ENCODE assay signal across 7 cellular contexts in the genomic region with DNA sequence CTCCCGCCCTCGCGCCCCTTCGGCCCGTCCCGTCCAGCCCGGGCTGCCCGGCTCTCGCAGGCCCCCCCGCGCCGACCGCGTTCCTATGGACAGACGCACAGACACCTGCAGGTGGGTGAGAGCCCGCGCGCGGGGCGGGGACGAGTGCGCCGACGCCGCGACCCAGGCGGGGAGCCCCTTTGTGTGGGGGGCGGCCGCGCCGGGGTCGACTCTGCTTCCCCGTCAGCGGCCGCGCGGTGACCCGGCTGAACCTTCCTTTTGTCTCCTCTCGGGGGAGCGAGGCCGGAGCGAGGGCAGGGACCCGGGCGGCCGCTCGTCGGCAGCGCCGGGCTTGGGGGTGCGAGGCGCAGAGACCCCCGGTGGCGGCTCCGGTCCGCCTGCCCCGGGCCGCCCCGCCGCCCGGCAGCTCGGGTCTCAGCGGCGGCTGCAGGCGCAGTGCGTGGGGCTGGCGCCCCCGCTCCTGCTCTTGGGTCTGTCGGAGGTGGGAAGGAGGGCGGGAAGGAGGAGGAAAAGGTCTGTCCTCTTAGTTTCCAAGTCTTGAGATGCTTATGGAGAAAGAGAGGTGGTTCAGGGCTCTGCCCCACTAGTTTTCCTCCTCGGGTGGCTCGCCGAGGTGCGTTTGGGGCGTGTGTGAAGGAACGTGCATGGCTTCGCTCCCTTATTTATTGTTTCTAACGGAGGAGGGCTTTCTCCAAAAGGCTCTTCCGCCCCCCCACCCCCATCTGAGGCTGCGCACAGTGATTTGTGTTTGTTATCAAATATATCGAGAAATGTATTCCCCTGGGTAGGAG. TPM values are rescaled to one million over a fixed set of nuclear protein-coding genes. Genes with fewer than 3 reads are reported as not detected.
DNase-seq lines count a peak whose midpoint lies in the region; ATAC-seq and TF ChIP-seq lines count a peak whose summit lies in the region.

No MANE protein-coding gene starts in this region.

- peak overlapping the region; percentile 93 for H3K4me3 Mint-ChIP-seq in activated B cell treated with CpG ODN at 0.5 μM for 24 hours

- CTCF ChIA-PET in activated B cell treated with CpG ODN at 0.5 μM for 24 hours (lab: Charles Lee): interaction anchor here (1.7 kb wide), 1 partner anchor 305 kb away, joined by 6 read pairs; no protein-coding TSS in a partner anchor

- peak overlapping the region; percentile 86 for H3K27ac Mint-ChIP-seq in activated B cell treated with CpG ODN at 0.5 μM for 24 hours

- no peaks in the 10 kb centered on the region for H3K27me3 Mint-ChIP-seq in activated B cell treated with CpG ODN at 0.5 μM for 24 hours

- intact Hi-C loops in activated B cell treated with CpG ODN at 0.5 μM for 24 hours (cut with micrococcal nuclease): loop anchor here (1.0 to 10.0 kb wide), 9 partner anchors 154 to 1002 kb away; partner anchors contain the start of genes DNAJC25, ECPAS, FKBP15 and INIP
- intact Hi-C loops in left colon (cut with DNase I, micrococcal nuclease): no loop called here

- peaks cover 19% of the 10 kb centered on the region for H3K4me1 Mint-ChIP-seq in activated B cell treated with CpG ODN at 0.5 μM for 24 hours

- peaks cover 9% of the 10 kb centered on the region for H3K36me3 Mint-ChIP-seq in activated B cell treated with CpG ODN at 0.5 μM for 24 hours (ENCODE audit: low read depth)

- POLR2A ChIA-PET in activated B cell treated with CpG ODN at 0.5 μM for 24 hours (lab: Charles Lee): interaction anchor here (0.8 to 2.8 kb wide), 7 partner anchors 37 to 1004 kb away, joined by 3 to 23 read pairs (median 4); partner anchors contain the start of genes HSDL2 and INIP

- DNase-seq in NCI-H1092 treated with DMSO at 0.1 percent for 48 hours (lab: John Stamatoyannopoulos, UW): peak; percentile 39
- peak; percentile 65 for DNase-seq in activated B cell treated with CpG ODN at 0.5 μM for 24 hours
- DNase-seq in central memory CD4-positive, alpha-beta T cell: peak; percentile 38
- DNase-seq in left colon: peak; percentile 66 to 81
- DNase-seq in stimulated activated CD4-positive, alpha-beta T cell treated with anti-CD3 and anti-CD28 coated beads, Interleukin-2, amount 100 ng/mL, for 24 hours: peak; percentile 57 to 64

- no peaks in the 10 kb centered on the region for H3K9me3 Mint-ChIP-seq in activated B cell treated with CpG ODN at 0.5 μM for 24 hours

- no peak for TF ChIP-seq CTCF in activated B cell treated with CpG ODN at 0.5 μM for 24 hours (IDR thresholded peaks at IDR 0.05)

- ATAC-seq in GM18502 (IDR thresholded peaks at IDR 0.05; ENCODE audit: poor library complexity, unreplicated experiment) (peak; percentile 51), HG02623 (IDR thresholded peaks at IDR 0.05; ENCODE audit: unreplicated experiment) (peak; percentile 35), activated B cell treated with CpG ODN at 0.5 μM for 24 hours (ENCODE audit: low read depth) (peak; percentile 38), left colon (peak; percentile 54)

RNA-seq across cellular contexts. Expression of gene KIAA1958, which starts 0.6 kb away (rescaled TPM):
- total RNA-seq in activated B cell treated with CpG ODN at 0.5 μM for 24 hours (5.8 and 7.4 TPM in 2 replicates), left colon (1 to 10 TPM; 8.7 to 9.5 TPM)

Comparison
In these comparisons a context has a peak if more than half of its experiments do, and no peak if none do; other contexts are left out.
1. Peak in every context shown above with its lines: DNase-seq and ATAC-seq.